Comparison of ENCODE assay signal across 18 cellular contexts in the genomic region with DNA sequence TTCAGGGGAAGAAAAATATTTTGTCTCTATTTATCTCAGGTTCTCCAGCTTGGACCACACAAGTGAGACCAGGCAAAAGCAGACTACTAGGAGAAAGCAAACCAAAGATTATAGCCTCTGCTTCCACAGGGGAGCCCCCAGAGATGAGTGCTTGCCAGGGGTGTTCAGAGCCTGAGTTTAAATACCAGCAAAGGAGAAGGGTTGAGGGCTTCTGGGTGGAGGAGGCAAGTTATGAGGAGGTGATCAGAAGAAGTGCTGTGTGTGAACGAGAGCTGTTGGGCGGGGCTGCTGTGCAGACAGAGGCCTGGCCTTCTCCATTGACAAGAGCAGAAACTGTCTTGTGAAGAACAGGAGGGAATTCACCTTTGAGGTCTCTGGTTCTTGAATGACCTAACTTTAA. TPM values are rescaled to one million over a fixed set of nuclear protein-coding genes. Genes with fewer than 3 reads are reported as not detected.
DNase-seq lines count a peak whose midpoint lies in the region; ATAC-seq and TF ChIP-seq lines count a peak whose summit lies in the region.
"Had no signal": no experiment of that assay in that cellular context is flagged by ENCODE, and none has a peak within 500 bp of the region (broad histone marks: within the 10 kb centered on the region; RNA-seq: fewer than 3 reads in every experiment).

No MANE protein-coding gene starts in this region.

- no peak for TF ChIP-seq POLR2A in heart left ventricle (IDR thresholded peaks at IDR 0.05)

- no peaks in the 10 kb centered on the region for H4K20me1 ChIP-seq in osteoblast (ENCODE audit: insufficient read depth, low read length)

- H3K4me3 Mint-ChIP-seq in Calu3 (ENCODE audit: low read depth, unreplicated experiment), result no peak overlapping the region
- H3K4me3 Mint-ChIP-seq: B cell; CD4-positive, alpha-beta T cell; H9 had no signal

- DNase-seq in cardiac septum (ENCODE audit: low spot score) (peak; percentile 38), heart left ventricle (no peak), islet precursor cell (peak; percentile 56), osteoblast (ENCODE audit: insufficient read length, low spot score, missing footprints) (peak; percentile 66), Calu3 (no peak), coronary artery (ENCODE audit: low spot score) (no peak), GM13977 (ENCODE audit: low spot score) (no peak)
- DNase-seq: 8988T; Caco-2; CD4-positive, alpha-beta T cell; DMS153; DMS79; GDM1; GOT3; H9 had no signal

- no peak overlapping the region for H3K27ac Mint-ChIP-seq in Calu3 (ENCODE audit: unreplicated experiment)
- H3K27ac Mint-ChIP-seq: B cell; CD4-positive, alpha-beta T cell had no signal

- intact Hi-C loops in cardiac septum (cut with DNase I) (no loop called here), heart left ventricle (cut with DNase I) (no loop called here), Calu3 (cut with micrococcal nuclease; ENCODE audit: unreplicated experiment) (no loop called here)

- peaks cover 13% of the 10 kb centered on the region for H3K9me3 Mint-ChIP-seq in Calu3 (ENCODE audit: low read depth, unreplicated experiment)
- H3K9me3 Mint-ChIP-seq: CD4-positive, alpha-beta T cell; H9 had no signal

- H3K9me3 ChIP-seq in heart left ventricle (no peaks in the 10 kb centered on the region), osteoblast (ENCODE audit: low read depth, low read length) (no peaks in the 10 kb centered on the region)
- H3K9me3 ChIP-seq: Caco-2 had no signal

- no peaks in the 10 kb centered on the region for H3K36me3 Mint-ChIP-seq in Calu3 (ENCODE audit: insufficient read depth, unreplicated experiment)

- in situ Hi-C loops in GM13977 (cut with MboI; ENCODE audit: low pct_unique_long_range_greater_than_20kb, low sequenced_read_pairs, unreplicated experiment), result no loop called here

- no peak for TF ChIP-seq CTCF in heart left ventricle (IDR thresholded peaks at IDR 0.05)
- no peak for TF ChIP-seq CTCF in osteoblast (IDR thresholded peaks at IDR 0.05; ENCODE audit: extremely low read depth, low read depth, low read length)
- no peak for TF ChIP-seq CTCF in Calu3 (IDR thresholded peaks at IDR 0.05; ENCODE audit: unreplicated experiment)
- no peak for TF ChIP-seq CTCF in coronary artery (IDR thresholded peaks at IDR 0.05)
- no peak for TF ChIP-seq CTCF in GM13977 (IDR thresholded peaks at IDR 0.05; ENCODE audit: extremely low read depth, insufficient read depth, missing control alignments)

- H3K4me1 Mint-ChIP-seq in Calu3 (ENCODE audit: low read depth, unreplicated experiment), result no peaks in the 10 kb centered on the region
- H3K4me1 Mint-ChIP-seq: B cell had no signal

- H3K4me1 ChIP-seq in heart left ventricle (no peaks in the 10 kb centered on the region), osteoblast (ENCODE audit: insufficient read depth, low read length) (no peaks in the 10 kb centered on the region)

- peaks cover 0 to 14% (median 0%) of the 10 kb centered on the region in 9 donors for H3K27me3 ChIP-seq in heart left ventricle
- peaks cover 23% of the 10 kb centered on the region for H3K27me3 ChIP-seq in osteoblast (ENCODE audit: insufficient read depth, low read length)

- no peak overlapping the region for H3K4me3 ChIP-seq in heart left ventricle
- no peak overlapping the region for H3K4me3 ChIP-seq in osteoblast (ENCODE audit: insufficient read depth, low read length)
- no peak overlapping the region for H3K4me3 ChIP-seq in coronary artery

- BruUV-seq in Calu3 (replicated peaks; lab: Mats Ljungman, UMichigan), result no TSS peak

- no peaks in the 10 kb centered on the region for H3K27me3 Mint-ChIP-seq in Calu3 (ENCODE audit: unreplicated experiment)

- WGBS in heart left ventricle, 4 donors, result 69 to 86% (median 84%) methylated on average over 2 of the region's 2 CpGs

- H3K27ac ChIP-seq in heart left ventricle (no peak overlapping the region), osteoblast (ENCODE audit: low read depth, low read length) (no peak overlapping the region), coronary artery (no peak overlapping the region)
- H3K27ac ChIP-seq: C4-2B had no signal

- H3K79me2 ChIP-seq in osteoblast (ENCODE audit: insufficient read depth, low read length), result no peaks in the 10 kb centered on the region

- H2AFZ ChIP-seq in osteoblast (ENCODE audit: low read length), result no peak overlapping the region

- CTCF ChIA-PET in Calu3 (lab: Charles Lee), result no interaction called here

- no peak overlapping the region for H3K4me2 ChIP-seq in osteoblast (ENCODE audit: insufficient read depth, low read length)

- no peaks in the 10 kb centered on the region for H3K36me3 ChIP-seq in heart left ventricle
- H3K36me3 ChIP-seq in osteoblast (ENCODE audit: insufficient read depth, low read length), result no peaks in the 10 kb centered on the region

- ATAC-seq in heart left ventricle (no peak), HG03520 (IDR thresholded peaks at IDR 0.05; ENCODE audit: unreplicated experiment) (no peak)

RNA-seq across cellular contexts. Expression of a gene that starts 32.8 kb away (rescaled TPM):
- 27.5 TPM for total RNA-seq in cardiac septum
- total RNA-seq in heart left ventricle, result 10 to 100 TPM; 13.9 to 83.7 (median 28.3) TPM
- polyA plus RNA-seq in heart left ventricle, result 10 to 100 TPM in 1 of 2 donors, 1 to 10 TPM in 1; 5.9 to 28.2 TPM
- 307 and 324 TPM in 2 replicates for total RNA-seq in osteoblast
- total RNA-seq in Calu3 (2022), result not detected in 2 replicates

Comparison
In these comparisons a context has a peak if more than half of its experiments do, and no peak if none do; other contexts are left out.
1. DNase-seq: peak in cardiac septum (single experiment), islet precursor cell (single experiment) and osteoblast (single experiment); none in heart left ventricle (0 of 5), Calu3 (single experiment), coronary artery (single experiment) and GM13977 (single experiment).
2. RNA of a gene that starts 32.8 kb away (total RNA-seq): 307 to 324 TPM in osteoblast, 13.9 to 83.7 TPM in heart left ventricle and 27.5 TPM in cardiac septum (single experiment); not detected in Calu3; every median in the first group is over 10 times any median in the second.